10 cellular contexts compared by ENCODE assay signal in genomic region chr12:8807084-8807483, GRCh38. TPM values are rescaled to one million over a fixed set of nuclear protein-coding genes. Genes with fewer than 3 reads are reported as not detected.
DNase-seq lines count a peak whose midpoint lies in the region; TF ChIP-seq lines count a peak whose summit lies in the region.
"Not testable (repeated sequence)": the region's sequence is repeated elsewhere in the genome, so short reads cannot be mapped to it uniquely, and the experiment has no call there.
"Had no signal": no experiment of that assay in that cellular context is flagged by ENCODE, and none has a peak within 500 bp of the region (broad histone marks: within the 10 kb centered on the region; RNA-seq: fewer than 3 reads in every experiment).

No MANE protein-coding gene starts in this region.

- TF ChIP-seq CTCF in AG10803 (conservative IDR thresholded peaks at IDR 0.05; ENCODE audit: low read length); astrocyte of the cerebellum (IDR thresholded peaks at IDR 0.05; ENCODE audit: low read depth, low read length, missing control alignments); choroid plexus epithelial cell (conservative IDR thresholded peaks at IDR 0.05; ENCODE audit: low read depth, low read length); fibroblast of the aortic adventitia (IDR thresholded peaks at IDR 0.05; ENCODE audit: insufficient read depth, low read length): not testable (repeated sequence)

- H3K9ac ChIP-seq in ES-I3 (ENCODE audit: low read depth, low read length) (peak overlapping the region; percentile 38), HUES6 (ENCODE audit: low read length) (peak overlapping the region; percentile 95)

- H3K4me3 ChIP-seq in AG10803 (ENCODE audit: low read length); astrocyte of the cerebellum (ENCODE audit: low read depth, low read length); choroid plexus epithelial cell (ENCODE audit: low read depth, low read length); fibroblast of the aortic adventitia (ENCODE audit: low read depth, low read length): not testable (repeated sequence)
- H3K4me3 ChIP-seq in HUES6 (ENCODE audit: low read depth, low read length), result peak overlapping the region; percentile 59; the same call in 1 of the 2 replicates

- H3K4me1 ChIP-seq in ES-I3 (ENCODE audit: insufficient read depth, low read length), result peaks cover 11% of the 10 kb centered on the region
- peaks cover 25% of the 10 kb centered on the region for H3K4me1 ChIP-seq in HUES6 (ENCODE audit: control insufficient read depth, insufficient read depth, low read length)

- in situ Hi-C loops in astrocyte of the cerebellum (cut with HindIII; ENCODE audit: low sequenced_read_pairs), result not testable (repeated sequence)

- DNase-seq in AG10803 (ENCODE audit: low read depth) (peak; percentile 42), RPMI7951 (ENCODE audit: low read depth) (peak; percentile 30), astrocyte of the cerebellum (ENCODE audit: low read depth) (peak; percentile 83), choroid plexus epithelial cell (ENCODE audit: low read depth) (peak; percentile 15), fibroblast of the aortic adventitia (ENCODE audit: low read depth) (peak; percentile 33), myocyte (ENCODE audit: low read depth) (peak; percentile 13)

- H3K27ac ChIP-seq in HUES6 (ENCODE audit: low read depth, low read length), result peak overlapping the region; percentile 75; the same call in 1 of the 2 replicates

- not testable (repeated sequence) for H3K9me3 ChIP-seq in ES-I3 (ENCODE audit: control insufficient read depth, insufficient read depth, low read length); HUES6 (ENCODE audit: control insufficient read depth, insufficient read depth, low read depth, low read length)

- H3K36me3 ChIP-seq in ES-I3 (ENCODE audit: insufficient read depth, low read length); HUES6 (ENCODE audit: control insufficient read depth, insufficient read depth, low read length): not testable (repeated sequence)

- not testable (repeated sequence) for H3K27me3 ChIP-seq in HUES6 (ENCODE audit: control insufficient read depth, insufficient read depth, low read length)

RNA-seq across cellular contexts. Expression of gene A2ML1, which starts 15.3 kb away (rescaled TPM):
- not detected in 2 replicates for total RNA-seq in RPMI7951 (2014; rRNA removed; shearing (Covaris generic))
- total RNA-seq in fibroblast of the aortic adventitia (ENCODE audit: low replicate concordance) (under 0.01 TPM in 1 of 2 replicates, not detected in the other), myocyte (not detected in 2 replicates)
- 0.16 TPM for polyA plus RNA-seq in myocyte (2012)
- total RNA-seq: CD4-positive, CD25-positive, alpha-beta regulatory T cell; H4 had no signal
- polyA plus RNA-seq: CD4-positive, CD25-positive, alpha-beta regulatory T cell had no signal

Comparison
In these comparisons a context has a peak if more than half of its experiments do, and no peak if none do; other contexts are left out.
1. DNase-seq: peak in every context shown above with its lines; median percentile 83 in astrocyte of the cerebellum; 42 in AG10803; 33 in fibroblast of the aortic adventitia; 30 in RPMI7951; 15 in choroid plexus epithelial cell; 13 in myocyte.